ENCODE assay signal across 1 cellular context in genomic region chr2:98936133-98936916, GRCh38.
A peak's percentile ranks its signal among the peaks of the same experiment; 100 is the strongest.
TF ChIP-seq lines count a peak whose summit lies in the region.

Gene CRACDL (minus strand): TSS chr2:98936225. CDS start chr2:98846800, 89,425 bp downstream.

TF ChIP-seq in HepG2, 621 proteins besides CTCF, POLR2A, EP300 and RAD21 (continued from another document):
- TF ChIP-seq JUNB (CRISPR knock-in tag; IDR thresholded peaks at IDR 0.05; ENCODE audit: borderline replicate concordance) (no peak), RFXAP (CRISPR knock-in tag; IDR thresholded peaks at IDR 0.05; ENCODE audit: borderline replicate concordance) (no peak), ZBTB7A (CRISPR knock-in tag; IDR thresholded peaks at IDR 0.05) (no peak), MYC (CRISPR knock-in tag; IDR thresholded peaks at IDR 0.05; ENCODE audit: borderline replicate concordance) (no peak), ZNF75D (CRISPR knock-in tag; IDR thresholded peaks at IDR 0.05; ENCODE audit: borderline replicate concordance) (0 out of 2 replicates have a peak, but pooled peaks have one; percentile 31), GLI4 (CRISPR knock-in tag; IDR thresholded peaks at IDR 0.05; ENCODE audit: borderline replicate concordance) (no peak), ZNF337 (CRISPR knock-in tag; IDR thresholded peaks at IDR 0.05; ENCODE audit: borderline replicate concordance, low read depth) (no peak), UBTF (CRISPR knock-in tag; IDR thresholded peaks at IDR 0.05) (peak; percentile 69; the same call in 1 of the 2 replicates), BCLAF1 (IDR thresholded peaks at IDR 0.05) (no peak)
TF ChIP-seq in HepG2: peak in this region for 8.
